ENCODE assay signal across 18 cellular contexts in genomic region chr7:43977525-43977924, GRCh38. TPM values are rescaled to one million over a fixed set of nuclear protein-coding genes. Genes with fewer than 3 reads are reported as not detected.
DNase-seq lines count a peak whose midpoint lies in the region; ATAC-seq and TF ChIP-seq lines count a peak whose summit lies in the region.
"Had no signal": no experiment of that assay in that cellular context is flagged by ENCODE, and none has a peak within 500 bp of the region (broad histone marks: within the 10 kb centered on the region; RNA-seq: fewer than 3 reads in every experiment).

No MANE protein-coding gene starts in this region.

- DNase-seq in T-helper 17 cell: no peak
- no peak for DNase-seq in NCI-H128 (lab: John Stamatoyannopoulos, UW; ENCODE audit: unreplicated experiment)
- DNase-seq in transverse colon: no peak
- DNase-seq: AML-193; Caco-2; Calu3; CD4-positive, alpha-beta T cell; CD8-positive, alpha-beta T cell; DMS79 treated with DMSO at 0.1 percent for 48 hours; GF-D8 had no signal

- CTCF ChIA-PET in HEK293 (lab: Yijun Ruan, JAX): interaction anchor here (0.6 kb wide), 2 partner anchors 395 to 1733 kb away, joined by 4 to 5 read pairs; partner anchors contain the start of gene STK17A

- in situ Hi-C loops in transverse colon (cut with MboI; ENCODE audit: low pct_ligation_motif_present in 1 of 4, low pct_unique_long_range_greater_than_20kb in 1 of 4, low sequenced_read_pairs in 3 of 4): no loop called here

- WGBS in transverse colon (ENCODE audit: low coverage in 1 of 2), 2 donors: 100% methylated on average over 1 of the region's 1 CpG; no CpG with 5 or more reads in 1 of the 2 donors

- no peak overlapping the region for H3K4me3 Mint-ChIP-seq in T-helper 17 cell
- H3K4me3 Mint-ChIP-seq: B cell; CD4-positive, alpha-beta T cell; CD8-positive, alpha-beta T cell had no signal

- ATAC-seq in T-helper 17 cell (no peak), GM19455 (IDR thresholded peaks at IDR 0.05; ENCODE audit: unreplicated experiment) (no peak)
- ATAC-seq: A549; CD8-positive, alpha-beta T cell had no signal

- TF ChIP-seq CTCF in HEK293 (tag by site-specific recombination; IDR thresholded peaks at IDR 0.05) (no peak), transverse colon (IDR thresholded peaks at IDR 0.05) (no peak)

- H3K36me3 ChIP-seq in BLaER1: no peaks in the 10 kb centered on the region
- H3K36me3 ChIP-seq in HEK293 (ENCODE audit: control insufficient read depth in 2 of 2, insufficient read depth in 1 of 2, low read length in 2 of 2): no peaks in the 10 kb centered on the region
- no peaks in the 10 kb centered on the region for H3K36me3 ChIP-seq in transverse colon

- no peaks in the 10 kb centered on the region for H4K20me1 ChIP-seq in BLaER1

- peaks cover 44% of the 10 kb centered on the region for H3K4me1 ChIP-seq in BLaER1
- H3K4me1 ChIP-seq in HEK293 (ENCODE audit: control insufficient read depth, insufficient read depth, low read length): no peaks in the 10 kb centered on the region
- H3K4me1 ChIP-seq in transverse colon: no peaks in the 10 kb centered on the region
- H3K4me1 ChIP-seq: A549, Caco-2 had no signal

- peaks cover 6% of the 10 kb centered on the region for H3K4me1 Mint-ChIP-seq in T-helper 17 cell
- H3K4me1 Mint-ChIP-seq: B cell had no signal

- no peaks in the 10 kb centered on the region for H3K36me3 Mint-ChIP-seq in T-helper 17 cell (ENCODE audit: low read depth)

- TF ChIP-seq EP300 in transverse colon (IDR thresholded peaks at IDR 0.05; ENCODE audit: low read depth): no peak

- H3K4me2 ChIP-seq in BLaER1: peak overlapping the region; percentile 45
- H3K4me2 ChIP-seq: A549 had no signal

- H3K9ac ChIP-seq in BLaER1: no peak overlapping the region

- POLR2A ChIA-PET in HEK293 (lab: Yijun Ruan, JAX): no interaction called here

- H3K27me3 Mint-ChIP-seq in T-helper 17 cell: no peaks in the 10 kb centered on the region
- H3K27me3 Mint-ChIP-seq: B cell; CD4-positive, alpha-beta T cell had no signal

- intact Hi-C loops in transverse colon (cut with DNase I; ENCODE audit: low total_unique reads): no loop called here

- no peaks in the 10 kb centered on the region for H3K27me3 ChIP-seq in BLaER1
- H3K27me3 ChIP-seq in transverse colon: no peaks in the 10 kb centered on the region

- H3K27ac ChIP-seq in BLaER1 (peak overlapping the region; percentile 41; the same call in 1 of the 2 replicates), HEK293 (ENCODE audit: extremely low read depth, low read depth, low read length) (no peak overlapping the region), transverse colon (no peak overlapping the region)
- H3K27ac ChIP-seq: 22Rv1, A549, C4-2B had no signal

- H3K9me3 ChIP-seq in BLaER1: no peaks in the 10 kb centered on the region
- no peaks in the 10 kb centered on the region for H3K9me3 ChIP-seq in HEK293 (ENCODE audit: control insufficient read depth, insufficient read depth, low read depth, low read length)
- H3K9me3 ChIP-seq in T-helper 17 cell (ENCODE audit: control insufficient read depth, low read length, poor library complexity, severe bottlenecking): no peaks in the 10 kb centered on the region
- H3K9me3 ChIP-seq in transverse colon: no peaks in the 10 kb centered on the region
- H3K9me3 ChIP-seq: A549, Caco-2 had no signal

- peak overlapping the region; percentile 4 for H3K27ac Mint-ChIP-seq in T-helper 17 cell
- H3K27ac Mint-ChIP-seq: B cell; CD4-positive, alpha-beta T cell; CD8-positive, alpha-beta T cell had no signal

- H3K4me3 ChIP-seq in BLaER1 (no peak overlapping the region), HEK293 (ENCODE audit: low read depth, low read length) (no peak overlapping the region), transverse colon (no peak overlapping the region)
- H3K4me3 ChIP-seq: A549 had no signal

- no peak for TF ChIP-seq POLR2A in transverse colon (IDR thresholded peaks at IDR 0.05)

TF ChIP-seq in HEK293, 187 proteins besides CTCF, POLR2A, EP300 and RAD21 (continues in another document):
- TF ChIP-seq ZFP69B (tag by site-specific recombination; IDR thresholded peaks at IDR 0.05) (no peak), ZNF776 (tag by site-specific recombination; IDR thresholded peaks at IDR 0.05; ENCODE audit: borderline replicate concordance) (no peak), ZBTB44 (tag by site-specific recombination; IDR thresholded peaks at IDR 0.05) (no peak), ZNF660 (tag by site-specific recombination; IDR thresholded peaks at IDR 0.05) (no peak), IKZF3 (tag by site-specific recombination; IDR thresholded peaks at IDR 0.05) (no peak), ZNF324 (tag by site-specific recombination; IDR thresholded peaks at IDR 0.05) (no peak), ZBTB26 (tag by site-specific recombination; optimal IDR thresholded peaks at IDR 0.05) (no peak), ZNF585B (tag by site-specific recombination; IDR thresholded peaks at IDR 0.05) (no peak), ZNF677 (tag by site-specific recombination; IDR thresholded peaks at IDR 0.05) (no peak), SP3 (tag by site-specific recombination; IDR thresholded peaks at IDR 0.05) (no peak), ZEB2 (tag by site-specific recombination; IDR thresholded peaks at IDR 0.05) (no peak), ZNF624 (tag by site-specific recombination; IDR thresholded peaks at IDR 0.05) (no peak), ZNF341 (tag by site-specific recombination; IDR thresholded peaks at IDR 0.05; ENCODE audit: low read depth) (peak; percentile 46; the same call in 1 of the 2 replicates), ZNF16 (tag by site-specific recombination; IDR thresholded peaks at IDR 0.05; ENCODE audit: low read depth) (no peak), ZNF433 (tag by site-specific recombination; IDR thresholded peaks at IDR 0.05; ENCODE audit: low read depth) (no peak), ZNF202 (tag by site-specific recombination; IDR thresholded peaks at IDR 0.05; ENCODE audit: borderline replicate concordance) (no peak), PRDM10 (tag by site-specific recombination; IDR thresholded peaks at IDR 0.05) (no peak), ZNF366 (tag by site-specific recombination; conservative IDR thresholded peaks at IDR 0.05) (peak; percentile 98), PRDM1 (tag by site-specific recombination; IDR thresholded peaks at IDR 0.05) (peak; percentile 99), ZNF529 (tag by site-specific recombination; IDR thresholded peaks at IDR 0.05; ENCODE audit: insufficient replicate concordance) (no peak), ZNF416 (tag by site-specific recombination; IDR thresholded peaks at IDR 0.05) (no peak)

RNA-seq across cellular contexts. Expression of gene SPDYE1, which starts 20.2 kb away (rescaled TPM):
- total RNA-seq in T-helper 17 cell (under 1 TPM in 1 of 2 donors, not detected in 1; 0.18 TPM), transverse colon (not detected)
- total RNA-seq: A172; Caco-2; Calu3; CD4-positive, alpha-beta T cell; CD8-positive, alpha-beta T cell had no signal

RNA-seq across cellular contexts. Expression of gene UBE2D4, which starts 51.3 kb away (rescaled TPM):
- total RNA-seq in T-helper 17 cell (1 to 10 TPM; 6.4 to 6.9 TPM), transverse colon (10 to 100 TPM; 13.3 to 55.7 (median 15.5) TPM)
